21 cellular contexts compared by ENCODE assay signal in genomic region chr6:448296-449056, GRCh38. TPM values are rescaled to one million over a fixed set of nuclear protein-coding genes. Genes with fewer than 3 reads are reported as not detected.
DNase-seq lines count a peak whose midpoint lies in the region; ATAC-seq lines count a peak whose summit lies in the region.
"Had no signal": no experiment of that assay in that cellular context is flagged by ENCODE, and none has a peak within 500 bp of the region (broad histone marks: within the 10 kb centered on the region; RNA-seq: fewer than 3 reads in every experiment).

No MANE protein-coding gene starts in this region.

- intact Hi-C loops in activated CD4-positive, alpha-beta memory T cell treated with anti-CD3 and anti-CD28 coated beads for 36 hours (cut with micrococcal nuclease), result no loop called here

- no peak for DNase-seq in activated naive CD4-positive, alpha-beta T cell treated with anti-CD3 and anti-CD28 coated beads, Interleukin-2, amount 10 ng/mL, durations not matched to agents 7 days and 5 days
- DNase-seq in activated naive CD4-positive, alpha-beta T cell treated with Interleukin-2 at 50 U/mL for 16 hours, result no peak
- peak; percentile 10 for DNase-seq in activated CD4-positive, alpha-beta memory T cell treated with anti-CD3 and anti-CD28 coated beads for 36 hours
- DNase-seq in activated naive CD8-positive, alpha-beta T cell treated with anti-CD3 and anti-CD28 coated beads, Interleukin-2, amount 50 U/mL, for 24 hours, result no peak
- DNase-seq in stimulated activated CD8-positive, alpha-beta memory T cell treated with anti-CD3 and anti-CD28 coated beads, Interleukin-4, amount 100 ng/mL, for 48 hours, result peak; percentile 26
- DNase-seq in RKO (ENCODE audit: low spot score) (no peak), activated gamma-delta T cell (lab: John Stamatoyannopoulos, UW) (no peak)
- no peak for DNase-seq in stimulated activated CD4-positive, alpha-beta T cell treated with anti-CD3 and anti-CD28 coated beads, Interleukin-1b, Interleukin-23, amount 100 ng/mL, for 48 hours
- DNase-seq: activated gamma-delta T cell treated with Interleukin-2 at 50 U/mL for 16 hours, endodermal cell, GDM1, naive B cell, NCI-H1436 treated with DMSO at 0.1 percent for 48 hours, NCI-H2171, NCI-H526, ovary, transverse colon had no signal

- POLR2A ChIA-PET in activated CD4-positive, alpha-beta memory T cell treated with anti-CD3 and anti-CD28 coated beads for 36 hours (lab: Charles Lee), result interaction anchor here (1.1 kb wide), 1 partner anchor 30 kb away, joined by 3 read pairs; no protein-coding TSS in a partner anchor

- H3K36me3 Mint-ChIP-seq in activated naive CD4-positive, alpha-beta T cell treated with anti-CD3 and anti-CD28 coated beads, Interleukin-2, amount 10 ng/mL, durations not matched to agents 7 days and 5 days, result no peaks in the 10 kb centered on the region
- H3K36me3 Mint-ChIP-seq in activated CD4-positive, alpha-beta memory T cell treated with anti-CD3 and anti-CD28 coated beads for 36 hours, result peaks cover 5% of the 10 kb centered on the region
- H3K36me3 Mint-ChIP-seq in activated naive CD8-positive, alpha-beta T cell treated with anti-CD3 and anti-CD28 coated beads, Interleukin-2, amount 50 U/mL, for 24 hours (ENCODE audit: low read depth), result peaks cover 3% of the 10 kb centered on the region
- H3K36me3 Mint-ChIP-seq: CD14-positive monocyte, IgD-negative memory B cell had no signal

- peaks cover 58% of the 10 kb centered on the region for H3K4me1 Mint-ChIP-seq in activated naive CD4-positive, alpha-beta T cell treated with anti-CD3 and anti-CD28 coated beads, Interleukin-2, amount 10 ng/mL, durations not matched to agents 7 days and 5 days
- H3K4me1 Mint-ChIP-seq in activated CD4-positive, alpha-beta memory T cell treated with anti-CD3 and anti-CD28 coated beads for 36 hours (ENCODE audit: low read depth), result peaks cover 55% of the 10 kb centered on the region
- H3K4me1 Mint-ChIP-seq in activated naive CD8-positive, alpha-beta T cell treated with anti-CD3 and anti-CD28 coated beads, Interleukin-2, amount 50 U/mL, for 24 hours, result peaks cover 51% of the 10 kb centered on the region
- H3K4me1 Mint-ChIP-seq: endodermal cell had no signal

- peaks cover 12% of the 10 kb centered on the region for H3K27me3 Mint-ChIP-seq in activated naive CD4-positive, alpha-beta T cell treated with anti-CD3 and anti-CD28 coated beads, Interleukin-2, amount 10 ng/mL, durations not matched to agents 7 days and 5 days
- peaks cover 1% of the 10 kb centered on the region for H3K27me3 Mint-ChIP-seq in activated CD4-positive, alpha-beta memory T cell treated with anti-CD3 and anti-CD28 coated beads for 36 hours
- H3K27me3 Mint-ChIP-seq in activated naive CD8-positive, alpha-beta T cell treated with anti-CD3 and anti-CD28 coated beads, Interleukin-2, amount 50 U/mL, for 24 hours, result peaks cover 4% of the 10 kb centered on the region
- H3K27me3 Mint-ChIP-seq: naive B cell had no signal

- ATAC-seq in activated naive CD8-positive, alpha-beta T cell treated with anti-CD3 and anti-CD28 coated beads, Interleukin-2, amount 50 U/mL, for 24 hours, result no peak
- ATAC-seq: Right ventricle myocardium inferior had no signal

- no peak overlapping the region for H3K4me3 Mint-ChIP-seq in activated naive CD4-positive, alpha-beta T cell treated with anti-CD3 and anti-CD28 coated beads, Interleukin-2, amount 10 ng/mL, durations not matched to agents 7 days and 5 days
- H3K4me3 Mint-ChIP-seq in activated CD4-positive, alpha-beta memory T cell treated with anti-CD3 and anti-CD28 coated beads for 36 hours, result peak overlapping the region; percentile 77
- peak overlapping the region; percentile 73 for H3K4me3 Mint-ChIP-seq in activated naive CD8-positive, alpha-beta T cell treated with anti-CD3 and anti-CD28 coated beads, Interleukin-2, amount 50 U/mL, for 24 hours
- H3K4me3 Mint-ChIP-seq: CD14-positive monocyte, endodermal cell had no signal

- peaks cover 3% of the 10 kb centered on the region for H3K9me3 Mint-ChIP-seq in activated naive CD4-positive, alpha-beta T cell treated with anti-CD3 and anti-CD28 coated beads, Interleukin-2, amount 10 ng/mL, durations not matched to agents 7 days and 5 days
- H3K9me3 Mint-ChIP-seq in activated CD4-positive, alpha-beta memory T cell treated with anti-CD3 and anti-CD28 coated beads for 36 hours, result no peaks in the 10 kb centered on the region
- no peaks in the 10 kb centered on the region for H3K9me3 Mint-ChIP-seq in activated naive CD8-positive, alpha-beta T cell treated with anti-CD3 and anti-CD28 coated beads, Interleukin-2, amount 50 U/mL, for 24 hours
- H3K9me3 Mint-ChIP-seq: IgD-negative memory B cell had no signal

- H3K27ac Mint-ChIP-seq in activated naive CD4-positive, alpha-beta T cell treated with anti-CD3 and anti-CD28 coated beads, Interleukin-2, amount 10 ng/mL, durations not matched to agents 7 days and 5 days, result peak overlapping the region; percentile 95
- peak overlapping the region; percentile 97 for H3K27ac Mint-ChIP-seq in activated CD4-positive, alpha-beta memory T cell treated with anti-CD3 and anti-CD28 coated beads for 36 hours
- H3K27ac Mint-ChIP-seq in activated naive CD8-positive, alpha-beta T cell treated with anti-CD3 and anti-CD28 coated beads, Interleukin-2, amount 50 U/mL, for 24 hours, result peak overlapping the region; percentile 93
- H3K27ac Mint-ChIP-seq: endodermal cell, IgD-negative memory B cell had no signal

- CTCF ChIA-PET in activated naive CD4-positive, alpha-beta T cell treated with anti-CD3 and anti-CD28 coated beads, Interleukin-2, amount 10 ng/mL, durations not matched to agents 7 days and 5 days (lab: Charles Lee), result no interaction called here
- CTCF ChIA-PET in activated CD4-positive, alpha-beta memory T cell treated with anti-CD3 and anti-CD28 coated beads for 36 hours (lab: Charles Lee), result no interaction called here

RNA-seq across cellular contexts. Expression of gene IRF4, which starts 56.9 kb away (rescaled TPM):
- total RNA-seq in activated CD4-positive, alpha-beta memory T cell treated with anti-CD3 and anti-CD28 coated beads for 36 hours, result 100 to 1,000 TPM; 689 to 705 TPM
- total RNA-seq: endodermal cell, MCF 10A had no signal

Comparison
In these comparisons a context has a peak if more than half of its experiments do, and no peak if none do; other contexts are left out.
1. DNase-seq: peak in activated CD4-positive, alpha-beta memory T cell treated with anti-CD3 and anti-CD28 coated beads for 36 hours (single experiment) and stimulated activated CD8-positive, alpha-beta memory T cell treated with anti-CD3 and anti-CD28 coated beads, Interleukin-4, amount 100 ng/mL, for 48 hours (single experiment); none in activated naive CD4-positive, alpha-beta T cell treated with anti-CD3 and anti-CD28 coated beads, Interleukin-2, amount 10 ng/mL, durations not matched to agents 7 days and 5 days (single experiment), activated naive CD4-positive, alpha-beta T cell treated with Interleukin-2 at 50 U/mL for 16 hours (single experiment), activated naive CD8-positive, alpha-beta T cell treated with anti-CD3 and anti-CD28 coated beads, Interleukin-2, amount 50 U/mL, for 24 hours (single experiment), RKO (single experiment), stimulated activated CD4-positive, alpha-beta T cell treated with anti-CD3 and anti-CD28 coated beads, Interleukin-1b, Interleukin-23, amount 100 ng/mL, for 48 hours (single experiment) and activated gamma-delta T cell (single experiment).
2. Peak in every context shown above with its lines, with median percentiles within 50 percentile points of each other: H3K27ac Mint-ChIP-seq.